Comparison of ENCODE assay signal across 1 cellular context in genomic region chr11:46504817-46505613, GRCh38.
TF ChIP-seq lines count a peak whose summit lies in the region.

No MANE protein-coding gene starts in this region.

TF ChIP-seq in GM12878, 131 proteins besides CTCF, POLR2A, EP300 and RAD21 (continued from another document):
- TF ChIP-seq, protein P1, sequence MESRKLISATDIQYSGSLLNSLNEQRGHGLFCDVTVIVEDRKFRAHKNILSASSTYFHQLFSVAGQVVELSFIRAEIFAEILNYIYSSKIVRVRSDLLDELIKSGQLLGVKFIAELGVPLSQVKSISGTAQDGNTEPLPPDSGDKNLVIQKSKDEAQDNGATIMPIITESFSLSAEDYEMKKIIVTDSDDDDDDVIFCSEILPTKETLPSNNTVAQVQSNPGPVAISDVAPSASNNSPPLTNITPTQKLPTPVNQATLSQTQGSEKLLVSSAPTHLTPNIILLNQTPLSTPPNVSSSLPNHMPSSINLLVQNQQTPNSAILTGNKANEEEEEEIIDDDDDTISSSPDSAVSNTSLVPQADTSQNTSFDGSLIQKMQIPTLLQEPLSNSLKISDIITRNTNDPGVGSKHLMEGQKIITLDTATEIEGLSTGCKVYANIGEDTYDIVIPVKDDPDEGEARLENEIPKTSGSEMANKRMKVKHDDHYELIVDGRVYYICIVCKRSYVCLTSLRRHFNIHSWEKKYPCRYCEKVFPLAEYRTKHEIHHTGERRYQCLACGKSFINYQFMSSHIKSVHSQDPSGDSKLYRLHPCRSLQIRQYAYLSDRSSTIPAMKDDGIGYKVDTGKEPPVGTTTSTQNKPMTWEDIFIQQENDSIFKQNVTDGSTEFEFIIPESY (IDR thresholded peaks at IDR 0.05) = no peak
- no peak for TF ChIP-seq MYC (IDR thresholded peaks at IDR 0.05; ENCODE audit: insufficient read depth, insufficient read length, insufficient replicate concordance, low read length, severe bottlenecking)
